In the genomic region with DNA sequence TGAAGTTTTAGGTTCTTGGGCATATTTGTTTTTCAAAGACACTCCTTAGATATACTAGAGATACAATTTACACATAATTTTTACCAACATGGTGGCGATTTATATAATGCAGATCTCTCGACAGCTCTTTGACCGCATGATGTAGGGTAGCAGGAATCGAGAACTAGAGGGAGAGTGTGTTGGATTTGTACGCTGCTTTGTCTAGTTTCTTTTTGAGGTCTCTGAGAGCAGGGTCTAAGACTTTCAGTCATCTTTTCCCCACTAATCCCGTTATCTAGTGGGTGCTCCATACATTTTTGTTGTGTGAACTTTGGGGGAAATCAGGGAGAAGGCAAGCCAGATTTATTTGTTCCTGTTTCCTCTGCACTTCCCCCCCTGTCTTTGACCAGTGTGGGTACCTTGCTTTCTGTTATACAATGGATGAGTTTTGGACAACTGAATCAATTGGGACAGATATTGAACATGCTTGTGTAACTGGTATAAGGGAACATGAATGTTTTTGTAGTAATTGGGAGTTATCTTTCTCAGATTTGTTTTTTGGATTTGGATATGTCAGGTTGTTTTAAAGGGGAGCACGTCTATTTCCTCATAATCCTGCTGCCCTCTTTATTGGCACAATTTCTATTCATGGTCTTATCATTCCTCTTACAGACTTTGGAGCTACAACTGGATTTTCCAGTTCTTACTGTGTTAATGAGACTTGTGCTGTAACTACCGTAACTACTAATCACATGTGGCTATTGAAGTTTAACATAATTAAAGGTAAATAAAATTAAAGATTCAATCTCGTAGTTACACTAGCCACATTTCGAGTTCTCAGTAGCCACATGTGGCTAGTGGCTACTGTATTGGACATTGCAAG, we compare ENCODE assay signal across 8 cellular contexts. TPM values are rescaled to one million over a fixed set of nuclear protein-coding genes. Genes with fewer than 3 reads are reported as not detected.
DNase-seq lines count a peak whose midpoint lies in the region; ATAC-seq, FAIRE-seq and TF ChIP-seq lines count a peak whose summit lies in the region.

No MANE protein-coding gene starts in this region.

- FAIRE-seq in GM12892 (lab: Jason Lieb, UNC): peak; percentile 67

- H3K4me1 ChIP-seq in body of pancreas (peaks cover 50% of the 10 kb centered on the region), mucosa of descending colon (ENCODE audit: low read depth) (peaks cover 17% of the 10 kb centered on the region)

- H3K4me3 ChIP-seq in MG63: peak overlapping the region; percentile 71
- H3K4me3 ChIP-seq in body of pancreas: peak overlapping the region in 1 of 2 donors; percentile 70
- no peak overlapping the region for H3K4me3 ChIP-seq in mucosa of descending colon

- peak overlapping the region; percentile 90 to 93 (median 91) for H3K27ac ChIP-seq in body of pancreas

- DNase-seq in GM12892 (ENCODE audit: insufficient read length) (no peak), MG63 (no peak), body of pancreas (no peak), mucosa of descending colon (no peak), superior temporal gyrus (ENCODE audit: extremely low spot score) (no peak)
- DNase-seq in effector CD8-positive, alpha-beta T cell (lab: John Stamatoyannopoulos, UW): no peak

- H3K36me3 ChIP-seq in MG63: no peaks in the 10 kb centered on the region
- no peaks in the 10 kb centered on the region for H3K36me3 ChIP-seq in body of pancreas (replicated peaks in 1 of 2; ENCODE audit: insufficient read depth in 1 of 2, low read depth in 2 of 2)
- no peaks in the 10 kb centered on the region for H3K36me3 ChIP-seq in mucosa of descending colon (ENCODE audit: low read depth)

- H3K9me3 ChIP-seq in MG63 (no peaks in the 10 kb centered on the region), body of pancreas (no peaks in the 10 kb centered on the region), mucosa of descending colon (no peaks in the 10 kb centered on the region)

- 6% methylated on average over 10 of the region's 10 CpGs for WGBS in body of pancreas, 2 donors

- H3K27me3 ChIP-seq in MG63 (no peaks in the 10 kb centered on the region), body of pancreas (no peaks in the 10 kb centered on the region)

- ATAC-seq in body of pancreas (peak; percentile 48), mucosa of descending colon (peak; percentile 15), HG03108 (IDR thresholded peaks at IDR 0.05; ENCODE audit: unreplicated experiment) (no peak), GM18907 (IDR thresholded peaks at IDR 0.05; ENCODE audit: unreplicated experiment) (no peak)

- TF ChIP-seq CTCF in body of pancreas (IDR thresholded peaks at IDR 0.05): peak in 2 of 7 experiments; percentile 1 to 3
- TF ChIP-seq CTCF in mucosa of descending colon (IDR thresholded peaks at IDR 0.05): no peak

- intact Hi-C loops in body of pancreas (cut with DNase I) (no loop called here), mucosa of descending colon (cut with DNase I, micrococcal nuclease) (loop anchor here in 1 of 2 donors (5.0 kb wide), 1 partner anchor 229 kb away; no protein-coding TSS in a partner anchor)

- TF ChIP-seq POLR2A in GM12892 (IDR thresholded peaks at IDR 0.05; ENCODE audit: low read depth, low read length): no peak
- TF ChIP-seq POLR2A in body of pancreas (IDR thresholded peaks at IDR 0.05): no peak

RNA-seq across cellular contexts. Expression of gene FDX1, which starts 1.7 kb away (rescaled TPM):
- polyA plus RNA-seq in GM12892 (2012; ENCODE audit: missing spikeins): 9.2 TPM
- 19.7 and 20.3 TPM in 2 replicates for total RNA-seq in MG63 (2014; rRNA removed; shearing (Covaris generic); ENCODE audit: low replicate concordance)
- total RNA-seq in body of pancreas: 10 to 100 TPM; 14.0 to 15.2 TPM
- 10 to 100 TPM; 18.7 to 24.3 (median 19.0) TPM for total RNA-seq in mucosa of descending colon

Comparison
In these comparisons a context has a peak if more than half of its experiments do, and no peak if none do; other contexts are left out.
1. ATAC-seq: peak in body of pancreas (single experiment) and mucosa of descending colon (single experiment); none in HG03108 (single experiment) and GM18907 (single experiment).